14 cellular contexts compared by ENCODE assay signal in genomic region chr19:2634228-2634951, GRCh38.
DNase-seq lines count a peak whose midpoint lies in the region; ATAC-seq, FAIRE-seq and TF ChIP-seq lines count a peak whose summit lies in the region.
"Had no signal": no experiment of that assay in that cellular context is flagged by ENCODE, and none has a peak within 500 bp of the region (broad histone marks: within the 10 kb centered on the region; RNA-seq: fewer than 3 reads in every experiment).

No MANE protein-coding gene starts in this region.

- H3K79me2 ChIP-seq in GM23338 (replicated peaks; ENCODE audit: insufficient read depth): no peaks in the 10 kb centered on the region

- TF ChIP-seq POLR2A in sigmoid colon (IDR thresholded peaks at IDR 0.05): no peak

- FAIRE-seq in GM18507 (lab: Jason Lieb, UNC): peak; percentile 62
- FAIRE-seq: keratinocyte, urothelium cell line had no signal

- DNase-seq in GM18507 (ENCODE audit: extremely low spot score, insufficient read length, low read depth): no peak
- peak; percentile 60 for DNase-seq in amniotic epithelial cell (ENCODE audit: low read depth)
- peak; percentile 97 for DNase-seq in right atrium auricular region (ENCODE audit: low spot score)
- DNase-seq in sigmoid colon: no peak
- DNase-seq in SIG-M5 treated with dmso at 0.1 percent for 504 hours (lab: John Stamatoyannopoulos, UW; ENCODE audit: unreplicated experiment): no peak
- DNase-seq in GM23338 (ENCODE audit: low spot score): no peak
- DNase-seq in activated CD8-positive, alpha-beta T cell treated with anti-CD3 and anti-CD28 coated beads, Interleukin-2, amount 10 ng/mL, durations not matched to agents 7 days and 5 days: no peak
- DNase-seq: activated CD8-positive, alpha-beta memory T cell treated with anti-CD3 and anti-CD28 coated beads, Interleukin-2, amount 50 U/mL, for 4 hours; erythroblast; MM.1S; T-helper 9 cell had no signal

- H3K9me2 ChIP-seq in GM23338 (ENCODE audit: insufficient read depth): no peaks in the 10 kb centered on the region

- H3K9me3 Mint-ChIP-seq in GM23338: peaks cover 19% of the 10 kb centered on the region
- H3K9me3 Mint-ChIP-seq in activated CD8-positive, alpha-beta T cell treated with anti-CD3 and anti-CD28 coated beads, Interleukin-2, amount 10 ng/mL, durations not matched to agents 7 days and 5 days (ENCODE audit: insufficient read depth): peaks cover 15% of the 10 kb centered on the region

- H3K4me3 ChIP-seq in right atrium auricular region (peak overlapping the region; percentile 7 to 27), sigmoid colon (no peak overlapping the region), GM23338 (no peak overlapping the region)

- H3K4me2 ChIP-seq in GM23338: no peak overlapping the region

- 52 to 68% methylated on average over 28 of the region's 28 CpGs for WGBS in sigmoid colon, 2 donors

- no peak for TF ChIP-seq EP300 in sigmoid colon (IDR thresholded peaks at IDR 0.05)

- H3K27ac Mint-ChIP-seq in GM23338: no peak overlapping the region
- H3K27ac Mint-ChIP-seq in activated CD8-positive, alpha-beta T cell treated with anti-CD3 and anti-CD28 coated beads, Interleukin-2, amount 10 ng/mL, durations not matched to agents 7 days and 5 days: no peak overlapping the region

- no peak overlapping the region for H2AFZ ChIP-seq in GM23338

- no peaks in the 10 kb centered on the region for H3F3A ChIP-seq in GM23338 (replicated peaks; ENCODE audit: low read depth)

- H3K27me3 ChIP-seq in right atrium auricular region (no peaks in the 10 kb centered on the region), sigmoid colon (no peaks in the 10 kb centered on the region), GM23338 (ENCODE audit: insufficient read depth) (no peaks in the 10 kb centered on the region)

- H3K36me3 ChIP-seq in right atrium auricular region: no peaks in the 10 kb centered on the region
- H3K36me3 ChIP-seq in sigmoid colon: no peaks in the 10 kb centered on the region
- no peaks in the 10 kb centered on the region for H3K36me3 ChIP-seq in GM23338 (ENCODE audit: insufficient read depth)

- no peak overlapping the region for H3K4me3 Mint-ChIP-seq in GM23338
- H3K4me3 Mint-ChIP-seq in activated CD8-positive, alpha-beta T cell treated with anti-CD3 and anti-CD28 coated beads, Interleukin-2, amount 10 ng/mL, durations not matched to agents 7 days and 5 days: no peak overlapping the region

- TF ChIP-seq CTCF in right atrium auricular region (IDR thresholded peaks at IDR 0.05): no peak
- TF ChIP-seq CTCF in sigmoid colon (IDR thresholded peaks at IDR 0.05): no peak
- no peak for TF ChIP-seq CTCF in GM23338 (conservative IDR thresholded peaks at IDR 0.05; ENCODE audit: low read depth in 2 of 2)

- CTCF ChIA-PET in activated CD8-positive, alpha-beta T cell treated with anti-CD3 and anti-CD28 coated beads, Interleukin-2, amount 10 ng/mL, durations not matched to agents 7 days and 5 days (lab: Charles Lee): interaction anchor here (0.8 to 4.2 kb wide), 2 partner anchors 14 to 19 kb away, joined by 3 to 48 read pairs; no protein-coding TSS in a partner anchor

- H3K4me1 Mint-ChIP-seq in GM23338: peaks cover 12% of the 10 kb centered on the region
- H3K4me1 Mint-ChIP-seq in activated CD8-positive, alpha-beta T cell treated with anti-CD3 and anti-CD28 coated beads, Interleukin-2, amount 10 ng/mL, durations not matched to agents 7 days and 5 days (ENCODE audit: low read depth): peaks cover 25% of the 10 kb centered on the region

- H3K27ac ChIP-seq in right atrium auricular region (peak overlapping the region; percentile 89 to 93), sigmoid colon (peak overlapping the region; percentile 26 to 47 (median 33)), GM23338 (ENCODE audit: low read depth) (no peak overlapping the region)

- H4K20me1 ChIP-seq in GM23338 (replicated peaks; ENCODE audit: insufficient read depth): no peaks in the 10 kb centered on the region

- peaks cover 8% of the 10 kb centered on the region; the same call in 2 of the 3 replicates for H3K36me3 Mint-ChIP-seq in GM23338 (ENCODE audit: low read depth)
- peaks cover 5% of the 10 kb centered on the region for H3K36me3 Mint-ChIP-seq in activated CD8-positive, alpha-beta T cell treated with anti-CD3 and anti-CD28 coated beads, Interleukin-2, amount 10 ng/mL, durations not matched to agents 7 days and 5 days (ENCODE audit: low read depth)

- POLR2A ChIA-PET in activated CD8-positive, alpha-beta T cell treated with anti-CD3 and anti-CD28 coated beads, Interleukin-2, amount 10 ng/mL, durations not matched to agents 7 days and 5 days (lab: Charles Lee): interaction anchor here (0.6 to 1.0 kb wide), 2 partner anchors 158 to 227 kb away, joined by 3 to 6 read pairs; partner anchors contain the start of gene GADD45B

- peaks cover 15% of the 10 kb centered on the region for H3K27me3 Mint-ChIP-seq in GM23338 (ENCODE audit: insufficient read depth, low read depth, poor library complexity)
- H3K27me3 Mint-ChIP-seq in activated CD8-positive, alpha-beta T cell treated with anti-CD3 and anti-CD28 coated beads, Interleukin-2, amount 10 ng/mL, durations not matched to agents 7 days and 5 days (ENCODE audit: low read depth): peaks cover 3% of the 10 kb centered on the region

- ATAC-seq in GM23338: no peak
- no peak for ATAC-seq in GM21737 (IDR thresholded peaks at IDR 0.05; ENCODE audit: unreplicated experiment)
- no peak for ATAC-seq in activated CD8-positive, alpha-beta T cell treated with anti-CD3 and anti-CD28 coated beads, Interleukin-2, amount 10 ng/mL, durations not matched to agents 7 days and 5 days

- H3K4me1 ChIP-seq in right atrium auricular region (peaks cover 0 to 41% of the 10 kb centered on the region in 2 donors), sigmoid colon (peaks cover 0 to 12% (median 9%) of the 10 kb centered on the region in 4 donors), GM23338 (ENCODE audit: insufficient read depth) (peaks cover 12% of the 10 kb centered on the region)

- H3K9me3 ChIP-seq in right atrium auricular region (peaks cover 6 to 7% of the 10 kb centered on the region in 2 donors), sigmoid colon (no peaks in the 10 kb centered on the region)

- intact Hi-C loops in sigmoid colon (cut with DNase I): no loop called here

TF ChIP-seq in GM23338, 12 proteins besides CTCF, POLR2A, EP300 and RAD21 (continues in another document):
- TF ChIP-seq EZH2 (IDR thresholded peaks at IDR 0.05; ENCODE audit: low read depth, unreplicated experiment): no peak
- TF ChIP-seq, protein P1, sequence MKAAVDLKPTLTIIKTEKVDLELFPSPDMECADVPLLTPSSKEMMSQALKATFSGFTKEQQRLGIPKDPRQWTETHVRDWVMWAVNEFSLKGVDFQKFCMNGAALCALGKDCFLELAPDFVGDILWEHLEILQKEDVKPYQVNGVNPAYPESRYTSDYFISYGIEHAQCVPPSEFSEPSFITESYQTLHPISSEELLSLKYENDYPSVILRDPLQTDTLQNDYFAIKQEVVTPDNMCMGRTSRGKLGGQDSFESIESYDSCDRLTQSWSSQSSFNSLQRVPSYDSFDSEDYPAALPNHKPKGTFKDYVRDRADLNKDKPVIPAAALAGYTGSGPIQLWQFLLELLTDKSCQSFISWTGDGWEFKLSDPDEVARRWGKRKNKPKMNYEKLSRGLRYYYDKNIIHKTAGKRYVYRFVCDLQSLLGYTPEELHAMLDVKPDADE (IDR thresholded peaks at IDR 0.05): no peak
- TF ChIP-seq EZH2phosphoT487 (IDR thresholded peaks at IDR 0.05; ENCODE audit: unreplicated experiment): no peak
- TF ChIP-seq JUNB (IDR thresholded peaks at IDR 0.05; ENCODE audit: unreplicated experiment): no peak
- TF ChIP-seq CREB1 (CRISPR knock-in tag; IDR thresholded peaks at IDR 0.05; ENCODE audit: low read depth): no peak

Comparison
In these comparisons a context has a peak if more than half of its experiments do, and no peak if none do; other contexts are left out.
1. DNase-seq: peak in amniotic epithelial cell (single experiment) and right atrium auricular region (single experiment); none in GM18507 (single experiment), sigmoid colon (single experiment), SIG-M5 treated with dmso at 0.1 percent for 504 hours (single experiment), GM23338 (single experiment) and activated CD8-positive, alpha-beta T cell treated with anti-CD3 and anti-CD28 coated beads, Interleukin-2, amount 10 ng/mL, durations not matched to agents 7 days and 5 days (single experiment).
2. H3K4me3 ChIP-seq: peak in right atrium auricular region (2 of 2); none in sigmoid colon (0 of 4) and GM23338 (single experiment).